In the genomic region with DNA sequence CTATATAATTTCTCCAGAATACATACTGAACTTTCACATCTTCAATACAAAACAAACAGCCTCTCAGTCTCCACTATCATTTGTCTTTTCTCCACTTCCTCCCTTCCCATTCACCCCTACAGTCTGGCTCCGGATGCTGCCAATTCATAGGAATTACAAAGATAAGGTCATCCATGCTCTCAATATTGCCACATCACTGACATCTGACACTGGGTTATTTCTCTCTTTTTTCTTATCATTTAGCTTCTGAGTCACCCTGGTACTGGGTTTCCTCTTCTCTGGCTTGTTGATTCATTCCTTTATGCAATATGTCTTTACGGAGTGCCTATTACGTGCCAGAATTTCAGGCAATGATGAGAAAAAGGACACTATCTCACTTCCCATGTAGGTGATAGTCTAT, we compare ENCODE assay signal across 1 cellular context.
TF ChIP-seq lines count a peak whose summit lies in the region.

No MANE protein-coding gene starts in this region.

TF ChIP-seq in HepG2, 621 proteins besides CTCF, POLR2A, EP300 and RAD21 (continued from another document):
- TF ChIP-seq, protein P1, sequence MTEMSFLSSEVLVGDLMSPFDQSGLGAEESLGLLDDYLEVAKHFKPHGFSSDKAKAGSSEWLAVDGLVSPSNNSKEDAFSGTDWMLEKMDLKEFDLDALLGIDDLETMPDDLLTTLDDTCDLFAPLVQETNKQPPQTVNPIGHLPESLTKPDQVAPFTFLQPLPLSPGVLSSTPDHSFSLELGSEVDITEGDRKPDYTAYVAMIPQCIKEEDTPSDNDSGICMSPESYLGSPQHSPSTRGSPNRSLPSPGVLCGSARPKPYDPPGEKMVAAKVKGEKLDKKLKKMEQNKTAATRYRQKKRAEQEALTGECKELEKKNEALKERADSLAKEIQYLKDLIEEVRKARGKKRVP (CRISPR knock-in tag; IDR thresholded peaks at IDR 0.05) = peak in 1 of 2 experiments; percentile 51; a peak in 2 of 4 replicates
- TF ChIP-seq, protein P2, sequence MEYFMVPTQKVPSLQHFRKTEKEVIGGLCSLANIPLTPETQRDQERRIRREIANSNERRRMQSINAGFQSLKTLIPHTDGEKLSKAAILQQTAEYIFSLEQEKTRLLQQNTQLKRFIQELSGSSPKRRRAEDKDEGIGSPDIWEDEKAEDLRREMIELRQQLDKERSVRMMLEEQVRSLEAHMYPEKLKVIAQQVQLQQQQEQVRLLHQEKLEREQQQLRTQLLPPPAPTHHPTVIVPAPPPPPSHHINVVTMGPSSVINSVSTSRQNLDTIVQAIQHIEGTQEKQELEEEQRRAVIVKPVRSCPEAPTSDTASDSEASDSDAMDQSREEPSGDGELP (IDR thresholded peaks at IDR 0.05; ENCODE audit: borderline replicate concordance, low read depth) = peak; percentile 19; the same call in 1 of the 2 replicates
- TF ChIP-seq GABPB1 (CRISPR knock-in tag; IDR thresholded peaks at IDR 0.05) (peak; percentile 28; the same call in 1 of the 2 replicates), FOSL1 (CRISPR knock-in tag; IDR thresholded peaks at IDR 0.05; ENCODE audit: borderline replicate concordance) (peak; percentile 60; the same call in 1 of the 2 replicates), TEAD3 (CRISPR knock-in tag; optimal IDR thresholded peaks at IDR 0.05; ENCODE audit: borderline replicate concordance) (peak; percentile 42), SOX5 (CRISPR knock-in tag; IDR thresholded peaks at IDR 0.05; ENCODE audit: borderline replicate concordance) (peak; percentile 73; the same call in 1 of the 2 replicates), CEBPG (CRISPR knock-in tag; IDR thresholded peaks at IDR 0.05) (peak; percentile 94), ZSCAN25 (CRISPR knock-in tag; IDR thresholded peaks at IDR 0.05) (peak; percentile 96), YEATS4 (CRISPR knock-in tag; IDR thresholded peaks at IDR 0.05; ENCODE audit: borderline replicate concordance) (no peak), MBD4 (IDR thresholded peaks at IDR 0.05; ENCODE audit: borderline replicate concordance, low read length) (no peak), MTF2 (CRISPR knock-in tag; IDR thresholded peaks at IDR 0.05; ENCODE audit: borderline replicate concordance) (no peak), PLRG1 (conservative IDR thresholded peaks at IDR 0.05) (no peak), ZNF737 (CRISPR knock-in tag; IDR thresholded peaks at IDR 0.05; ENCODE audit: borderline replicate concordance) (no peak), ISL2 (CRISPR knock-in tag; IDR thresholded peaks at IDR 0.05) (0 out of 2 replicates have a peak, but pooled peaks have one; percentile 25), NR2F6 (IDR thresholded peaks at IDR 0.05) (peak; percentile 59; the same call in 1 of the 2 replicates), NR2F6 (CRISPR knock-in tag; IDR thresholded peaks at IDR 0.05) (peak; percentile 51; the same call in 1 of the 2 replicates), ATF1 (CRISPR knock-in tag; IDR thresholded peaks at IDR 0.05) (peak; percentile 37; the same call in 1 of the 2 replicates), JUN (CRISPR knock-in tag; IDR thresholded peaks at IDR 0.05) (0 out of 2 replicates have a peak, but pooled peaks have one; percentile 28), THAP11 (CRISPR knock-in tag; IDR thresholded peaks at IDR 0.05) (0 out of 2 replicates have a peak, but pooled peaks have one; percentile 25), CEBPB (IDR thresholded peaks at IDR 0.05; ENCODE audit: borderline replicate concordance, low read depth, low read length) (peak; percentile 95), ZFP1 (CRISPR knock-in tag; IDR thresholded peaks at IDR 0.05) (0 out of 2 replicates have a peak, but pooled peaks have one; percentile 34), ZMAT3 (CRISPR knock-in tag; conservative IDR thresholded peaks at IDR 0.05) (no peak), MEIS2 (CRISPR knock-in tag; IDR thresholded peaks at IDR 0.05) (no peak), MIXL1 (CRISPR knock-in tag; IDR thresholded peaks at IDR 0.05) (peak; percentile 18; the same call in 1 of the 2 replicates), ELF3 (CRISPR knock-in tag; IDR thresholded peaks at IDR 0.05) (peak; percentile 76), FOXP1 (IDR thresholded peaks at IDR 0.05) (no peak), FOXP1 (CRISPR knock-in tag; IDR thresholded peaks at IDR 0.05) (peak; percentile 31), JUNB (CRISPR knock-in tag; IDR thresholded peaks at IDR 0.05; ENCODE audit: borderline replicate concordance) (peak; percentile 69; the same call in 1 of the 2 replicates), BCL6 (CRISPR knock-in tag; IDR thresholded peaks at IDR 0.05) (0 out of 2 replicates have a peak, but pooled peaks have one; percentile 23), ETV5 (CRISPR knock-in tag; IDR thresholded peaks at IDR 0.05; ENCODE audit: borderline replicate concordance) (peak; percentile 88), FOXA1 (IDR thresholded peaks at IDR 0.05) (no peak), FOXA1 (CRISPR knock-in tag; IDR thresholded peaks at IDR 0.05) (peak; percentile 63), SOX13 (IDR thresholded peaks at IDR 0.05) (0 out of 2 replicates have a peak, but pooled peaks have one; percentile 35), SOX13 (CRISPR knock-in tag; conservative IDR thresholded peaks at IDR 0.05 in 1 of 2, IDR thresholded peaks at IDR 0.05 in 1 of 2) (peak in 1 of 2 experiments; percentile 72; a peak in 2 of 4 replicates), SIX1 (CRISPR knock-in tag; IDR thresholded peaks at IDR 0.05; ENCODE audit: borderline replicate concordance) (peak; percentile 97), ZFX (CRISPR knock-in tag; IDR thresholded peaks at IDR 0.05; ENCODE audit: low read depth) (no peak), SIX4 (CRISPR knock-in tag; IDR thresholded peaks at IDR 0.05) (peak; percentile 96), SOX6 (IDR thresholded peaks at IDR 0.05) (no peak), SOX6 (CRISPR knock-in tag; IDR thresholded peaks at IDR 0.05) (peak; percentile 68; the same call in 1 of the 2 replicates), MEIS1 (CRISPR knock-in tag; IDR thresholded peaks at IDR 0.05; ENCODE audit: borderline replicate concordance) (no peak), GABPA (IDR thresholded peaks at IDR 0.05; ENCODE audit: low read depth, low read length) (no peak), GABPA (CRISPR knock-in tag; IDR thresholded peaks at IDR 0.05; ENCODE audit: low read depth) (0 out of 2 replicates have a peak, but pooled peaks have one; percentile 18), MED1 (CRISPR knock-in tag; IDR thresholded peaks at IDR 0.05) (peak; percentile 65; the same call in 1 of the 2 replicates), PPARG (CRISPR knock-in tag; conservative IDR thresholded peaks at IDR 0.05) (peak; percentile 88), SAP130 (CRISPR knock-in tag; IDR thresholded peaks at IDR 0.05; ENCODE audit: low read depth) (peak; percentile 81), RARA (CRISPR knock-in tag; IDR thresholded peaks at IDR 0.05) (peak; percentile 68), MEF2D (CRISPR knock-in tag; IDR thresholded peaks at IDR 0.05) (no peak), TBX3 (IDR thresholded peaks at IDR 0.05; ENCODE audit: borderline replicate concordance) (no peak), ZNF747 (CRISPR knock-in tag; IDR thresholded peaks at IDR 0.05; ENCODE audit: borderline replicate concordance) (no peak)
- TF ChIP-seq, protein P3, sequence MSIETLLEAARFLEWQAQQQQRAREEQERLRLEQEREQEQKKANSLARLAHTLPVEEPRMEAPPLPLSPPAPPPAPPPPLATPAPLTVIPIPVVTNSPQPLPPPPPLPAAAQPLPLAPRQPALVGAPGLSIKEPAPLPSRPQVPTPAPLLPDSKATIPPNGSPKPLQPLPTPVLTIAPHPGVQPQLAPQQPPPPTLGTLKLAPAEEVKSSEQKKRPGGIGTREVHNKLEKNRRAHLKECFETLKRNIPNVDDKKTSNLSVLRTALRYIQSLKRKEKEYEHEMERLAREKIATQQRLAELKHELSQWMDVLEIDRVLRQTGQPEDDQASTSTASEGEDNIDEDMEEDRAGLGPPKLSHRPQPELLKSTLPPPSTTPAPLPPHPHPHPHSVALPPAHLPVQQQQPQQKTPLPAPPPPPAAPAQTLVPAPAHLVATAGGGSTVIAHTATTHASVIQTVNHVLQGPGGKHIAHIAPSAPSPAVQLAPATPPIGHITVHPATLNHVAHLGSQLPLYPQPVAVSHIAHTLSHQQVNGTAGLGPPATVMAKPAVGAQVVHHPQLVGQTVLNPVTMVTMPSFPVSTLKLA (IDR thresholded peaks at IDR 0.05) = no peak
- TF ChIP-seq, protein P4, sequence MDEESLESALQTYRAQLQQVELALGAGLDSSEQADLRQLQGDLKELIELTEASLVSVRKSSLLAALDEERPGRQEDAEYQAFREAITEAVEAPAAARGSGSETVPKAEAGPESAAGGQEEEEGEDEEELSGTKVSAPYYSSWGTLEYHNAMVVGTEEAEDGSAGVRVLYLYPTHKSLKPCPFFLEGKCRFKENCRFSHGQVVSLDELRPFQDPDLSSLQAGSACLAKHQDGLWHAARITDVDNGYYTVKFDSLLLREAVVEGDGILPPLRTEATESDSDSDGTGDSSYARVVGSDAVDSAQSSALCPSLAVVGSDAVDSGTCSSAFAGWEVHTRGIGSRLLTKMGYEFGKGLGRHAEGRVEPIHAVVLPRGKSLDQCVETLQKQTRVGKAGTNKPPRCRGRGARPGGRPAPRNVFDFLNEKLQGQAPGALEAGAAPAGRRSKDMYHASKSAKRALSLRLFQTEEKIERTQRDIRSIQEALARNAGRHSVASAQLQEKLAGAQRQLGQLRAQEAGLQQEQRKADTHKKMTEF (CRISPR knock-in tag; IDR thresholded peaks at IDR 0.05) = peak; percentile 43; the same call in 1 of the 2 replicates
- TF ChIP-seq, protein P5, sequence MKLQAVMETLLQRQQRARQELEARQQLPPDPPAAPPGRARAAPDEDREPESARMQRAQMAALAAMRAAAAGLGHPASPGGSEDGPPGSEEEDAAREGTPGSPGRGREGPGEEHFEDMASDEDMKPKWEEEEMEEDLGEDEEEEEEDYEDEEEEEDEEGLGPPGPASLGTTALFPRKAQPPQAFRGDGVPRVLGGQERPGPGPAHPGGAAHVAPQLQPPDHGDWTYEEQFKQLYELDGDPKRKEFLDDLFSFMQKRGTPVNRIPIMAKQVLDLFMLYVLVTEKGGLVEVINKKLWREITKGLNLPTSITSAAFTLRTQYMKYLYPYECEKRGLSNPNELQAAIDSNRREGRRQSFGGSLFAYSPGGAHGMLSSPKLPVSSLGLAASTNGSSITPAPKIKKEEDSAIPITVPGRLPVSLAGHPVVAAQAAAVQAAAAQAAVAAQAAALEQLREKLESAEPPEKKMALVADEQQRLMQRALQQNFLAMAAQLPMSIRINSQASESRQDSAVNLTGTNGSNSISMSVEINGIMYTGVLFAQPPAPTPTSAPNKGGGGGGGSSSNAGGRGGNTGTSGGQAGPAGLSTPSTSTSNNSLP (IDR thresholded peaks at IDR 0.05; ENCODE audit: low read depth, low read length) = peak; percentile 95
- TF ChIP-seq, protein P6, sequence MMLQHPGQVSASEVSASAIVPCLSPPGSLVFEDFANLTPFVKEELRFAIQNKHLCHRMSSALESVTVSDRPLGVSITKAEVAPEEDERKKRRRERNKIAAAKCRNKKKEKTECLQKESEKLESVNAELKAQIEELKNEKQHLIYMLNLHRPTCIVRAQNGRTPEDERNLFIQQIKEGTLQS (CRISPR knock-in tag; IDR thresholded peaks at IDR 0.05) = peak; percentile 76
- TF ChIP-seq, protein P7, sequence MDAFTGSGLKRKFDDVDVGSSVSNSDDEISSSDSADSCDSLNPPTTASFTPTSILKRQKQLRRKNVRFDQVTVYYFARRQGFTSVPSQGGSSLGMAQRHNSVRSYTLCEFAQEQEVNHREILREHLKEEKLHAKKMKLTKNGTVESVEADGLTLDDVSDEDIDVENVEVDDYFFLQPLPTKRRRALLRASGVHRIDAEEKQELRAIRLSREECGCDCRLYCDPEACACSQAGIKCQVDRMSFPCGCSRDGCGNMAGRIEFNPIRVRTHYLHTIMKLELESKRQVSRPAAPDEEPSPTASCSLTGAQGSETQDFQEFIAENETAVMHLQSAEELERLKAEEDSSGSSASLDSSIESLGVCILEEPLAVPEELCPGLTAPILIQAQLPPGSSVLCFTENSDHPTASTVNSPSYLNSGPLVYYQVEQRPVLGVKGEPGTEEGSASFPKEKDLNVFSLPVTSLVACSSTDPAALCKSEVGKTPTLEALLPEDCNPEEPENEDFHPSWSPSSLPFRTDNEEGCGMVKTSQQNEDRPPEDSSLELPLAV (CRISPR knock-in tag; conservative IDR thresholded peaks at IDR 0.05; ENCODE audit: low read depth) = no peak
- TF ChIP-seq, protein P8, sequence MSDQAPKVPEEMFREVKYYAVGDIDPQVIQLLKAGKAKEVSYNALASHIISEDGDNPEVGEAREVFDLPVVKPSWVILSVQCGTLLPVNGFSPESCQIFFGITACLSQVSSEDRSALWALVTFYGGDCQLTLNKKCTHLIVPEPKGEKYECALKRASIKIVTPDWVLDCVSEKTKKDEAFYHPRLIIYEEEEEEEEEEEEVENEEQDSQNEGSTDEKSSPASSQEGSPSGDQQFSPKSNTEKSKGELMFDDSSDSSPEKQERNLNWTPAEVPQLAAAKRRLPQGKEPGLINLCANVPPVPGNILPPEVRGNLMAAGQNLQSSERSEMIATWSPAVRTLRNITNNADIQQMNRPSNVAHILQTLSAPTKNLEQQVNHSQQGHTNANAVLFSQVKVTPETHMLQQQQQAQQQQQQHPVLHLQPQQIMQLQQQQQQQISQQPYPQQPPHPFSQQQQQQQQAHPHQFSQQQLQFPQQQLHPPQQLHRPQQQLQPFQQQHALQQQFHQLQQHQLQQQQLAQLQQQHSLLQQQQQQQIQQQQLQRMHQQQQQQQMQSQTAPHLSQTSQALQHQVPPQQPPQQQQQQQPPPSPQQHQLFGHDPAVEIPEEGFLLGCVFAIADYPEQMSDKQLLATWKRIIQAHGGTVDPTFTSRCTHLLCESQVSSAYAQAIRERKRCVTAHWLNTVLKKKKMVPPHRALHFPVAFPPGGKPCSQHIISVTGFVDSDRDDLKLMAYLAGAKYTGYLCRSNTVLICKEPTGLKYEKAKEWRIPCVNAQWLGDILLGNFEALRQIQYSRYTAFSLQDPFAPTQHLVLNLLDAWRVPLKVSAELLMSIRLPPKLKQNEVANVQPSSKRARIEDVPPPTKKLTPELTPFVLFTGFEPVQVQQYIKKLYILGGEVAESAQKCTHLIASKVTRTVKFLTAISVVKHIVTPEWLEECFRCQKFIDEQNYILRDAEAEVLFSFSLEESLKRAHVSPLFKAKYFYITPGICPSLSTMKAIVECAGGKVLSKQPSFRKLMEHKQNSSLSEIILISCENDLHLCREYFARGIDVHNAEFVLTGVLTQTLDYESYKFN (CRISPR knock-in tag; conservative IDR thresholded peaks at IDR 0.05) = peak; percentile 58; the same call in 1 of the 2 replicates
- TF ChIP-seq, protein P9, sequence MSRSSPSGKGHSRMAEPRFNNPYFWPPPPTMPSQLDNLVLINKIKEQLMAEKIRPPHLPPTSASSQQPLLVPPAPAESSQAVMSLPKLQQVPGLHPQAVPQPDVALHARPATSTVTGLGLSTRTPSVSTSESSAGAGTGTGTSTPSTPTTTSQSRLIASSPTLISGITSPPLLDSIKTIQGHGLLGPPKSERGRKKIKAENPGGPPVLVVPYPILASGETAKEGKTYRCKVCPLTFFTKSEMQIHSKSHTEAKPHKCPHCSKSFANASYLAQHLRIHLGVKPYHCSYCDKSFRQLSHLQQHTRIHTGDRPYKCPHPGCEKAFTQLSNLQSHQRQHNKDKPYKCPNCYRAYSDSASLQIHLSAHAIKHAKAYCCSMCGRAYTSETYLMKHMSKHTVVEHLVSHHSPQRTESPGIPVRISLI (CRISPR knock-in tag; IDR thresholded peaks at IDR 0.05; ENCODE audit: borderline replicate concordance) = peak; percentile 47; the same call in 1 of the 2 replicates
